8 cellular contexts compared by ENCODE assay signal in the genomic region with DNA sequence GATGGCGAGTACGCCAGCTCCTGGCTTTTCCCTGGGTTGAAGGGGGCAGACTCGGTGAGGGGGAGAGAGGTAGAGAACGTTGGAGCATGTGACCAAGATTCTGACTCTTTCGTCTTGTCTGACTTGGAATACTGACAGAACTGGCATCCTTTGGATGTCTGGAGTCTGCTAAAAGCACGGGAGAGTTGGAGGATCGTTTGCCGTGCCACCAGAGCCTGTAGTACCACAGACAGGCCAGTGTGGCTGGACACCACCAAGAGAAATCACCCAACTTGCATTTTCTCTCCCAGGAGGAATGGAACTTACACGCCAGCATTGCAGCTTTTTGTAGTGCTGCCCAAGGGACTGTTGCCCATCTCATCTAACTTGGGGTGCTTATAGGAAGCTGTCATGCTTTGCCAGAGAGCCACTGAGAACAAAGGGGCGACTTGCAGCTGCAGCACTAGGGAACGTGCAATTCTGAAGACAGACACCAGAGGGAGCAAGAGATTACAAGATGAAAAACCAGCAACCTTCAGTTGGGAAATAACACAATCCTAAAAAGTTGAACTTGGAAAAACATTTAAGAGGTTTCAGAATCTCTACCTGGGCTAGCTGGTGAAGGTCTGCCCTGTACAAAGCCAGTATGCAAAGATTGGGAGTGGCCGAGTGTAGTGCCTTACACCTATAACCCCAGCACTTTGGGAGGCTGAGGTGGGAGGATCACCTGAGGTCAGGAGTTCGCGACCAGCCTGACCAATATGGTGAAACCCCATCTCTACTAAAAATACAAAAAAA. TPM values are rescaled to one million over a fixed set of nuclear protein-coding genes. Genes with fewer than 3 reads are reported as not detected.
DNase-seq lines count a peak whose midpoint lies in the region; ATAC-seq and TF ChIP-seq lines count a peak whose summit lies in the region.

No MANE protein-coding gene starts in this region.

- H3K79me2 ChIP-seq in mesendoderm (ENCODE audit: control insufficient read depth, insufficient read depth, low read length), result no peaks in the 10 kb centered on the region

- no peaks in the 10 kb centered on the region for H3K9me3 ChIP-seq in BE2C

- H3K56ac ChIP-seq in mesendoderm (ENCODE audit: low read length), result no peak overlapping the region

- DNase-seq in BE2C (peak; percentile 54), H7 (peak; percentile 80), NCI-H748 (lab: John Stamatoyannopoulos, UW; ENCODE audit: unreplicated experiment) (peak; percentile 61), mesendoderm (peak; percentile 77)
- peak; percentile 47 to 57 for DNase-seq in activated CD4-positive, alpha-beta T cell treated with anti-CD3 and anti-CD28 coated beads, Interleukin-2, amount 50 U/mL, for 48 hours
- DNase-seq in effector CD4-positive, alpha-beta T cell, result peak; percentile 61
- peak; percentile 65 to 85 for DNase-seq in stimulated activated effector memory CD8-positive, alpha-beta T cell treated with anti-CD3 and anti-CD28 coated beads, Interleukin-12 subunit alpha, Interleukin-12 subunit beta, amount 100 ng/mL, for 72 hours (ENCODE audit: low spot score in 2 of 2)

- no peak overlapping the region for H3K4me2 ChIP-seq in mesendoderm (ENCODE audit: low read length)

- H3K36me3 Mint-ChIP-seq in stimulated activated effector memory CD8-positive, alpha-beta T cell treated with anti-CD3 and anti-CD28 coated beads, Interleukin-12 subunit alpha, Interleukin-12 subunit beta, amount 100 ng/mL, for 72 hours, result peaks cover 56% of the 10 kb centered on the region

- H3K4me1 ChIP-seq in BE2C, result no peaks in the 10 kb centered on the region
- no peaks in the 10 kb centered on the region for H3K4me1 ChIP-seq in mesendoderm (ENCODE audit: control insufficient read depth, low read depth, low read length)

- H3K4me1 Mint-ChIP-seq in stimulated activated effector memory CD8-positive, alpha-beta T cell treated with anti-CD3 and anti-CD28 coated beads, Interleukin-12 subunit alpha, Interleukin-12 subunit beta, amount 100 ng/mL, for 72 hours, result peaks cover 2% of the 10 kb centered on the region

- H2BK15ac ChIP-seq in mesendoderm (replicated peaks; ENCODE audit: low read depth), result no peak overlapping the region

- H3K27ac Mint-ChIP-seq in stimulated activated effector memory CD8-positive, alpha-beta T cell treated with anti-CD3 and anti-CD28 coated beads, Interleukin-12 subunit alpha, Interleukin-12 subunit beta, amount 100 ng/mL, for 72 hours, result no peak overlapping the region

- no peak overlapping the region for H3K4me3 Mint-ChIP-seq in stimulated activated effector memory CD8-positive, alpha-beta T cell treated with anti-CD3 and anti-CD28 coated beads, Interleukin-12 subunit alpha, Interleukin-12 subunit beta, amount 100 ng/mL, for 72 hours

- no peaks in the 10 kb centered on the region for H3K27me3 ChIP-seq in BE2C
- H3K27me3 ChIP-seq in H7 (ENCODE audit: control insufficient read depth, insufficient read depth, low read length), result no peaks in the 10 kb centered on the region
- H3K27me3 ChIP-seq in mesendoderm (ENCODE audit: insufficient read depth, low read length, poor library complexity), result no peaks in the 10 kb centered on the region

- no peak overlapping the region for H3K4ac ChIP-seq in mesendoderm (ENCODE audit: low read depth, low read length)

- H3K9me3 Mint-ChIP-seq in stimulated activated effector memory CD8-positive, alpha-beta T cell treated with anti-CD3 and anti-CD28 coated beads, Interleukin-12 subunit alpha, Interleukin-12 subunit beta, amount 100 ng/mL, for 72 hours, result no peaks in the 10 kb centered on the region

- no peak overlapping the region for H2AK5ac ChIP-seq in mesendoderm (ENCODE audit: low read length)

- no peak overlapping the region for H4K8ac ChIP-seq in mesendoderm (ENCODE audit: low read depth, low read length)

- WGBS in mesendoderm (ENCODE audit: extremely low coverage, insufficient coverage, low lambda C conversion rate), result no CpG with 5 or more reads among the region's 14 CpGs

- no peak overlapping the region for H2BK120ac ChIP-seq in mesendoderm (ENCODE audit: low read depth, low read length)

- peak; percentile 44 for ATAC-seq in stimulated activated effector memory CD8-positive, alpha-beta T cell treated with anti-CD3 and anti-CD28 coated beads, Interleukin-12 subunit alpha, Interleukin-12 subunit beta, amount 100 ng/mL, for 72 hours
- ATAC-seq in GM21390 (IDR thresholded peaks at IDR 0.05; ENCODE audit: unreplicated experiment), result no peak

- H4K5ac ChIP-seq in mesendoderm (ENCODE audit: low read length), result no peak overlapping the region

- no peaks in the 10 kb centered on the region for H3K79me1 ChIP-seq in mesendoderm (ENCODE audit: low read length)

- H3K23ac ChIP-seq in mesendoderm (ENCODE audit: low read length), result no peak overlapping the region

- H3K36me3 ChIP-seq in BE2C, result no peaks in the 10 kb centered on the region
- H3K36me3 ChIP-seq in H7 (replicated peaks; ENCODE audit: control insufficient read depth, insufficient read depth, low read length), result peaks cover 4% of the 10 kb centered on the region
- peaks cover 3% of the 10 kb centered on the region for H3K36me3 ChIP-seq in mesendoderm (ENCODE audit: control insufficient read depth, insufficient read depth, low read length)

- TF ChIP-seq CTCF in BE2C (IDR thresholded peaks at IDR 0.05; ENCODE audit: low read depth, low read length), result peak; percentile 72

- H2BK5ac ChIP-seq in mesendoderm (ENCODE audit: low read length), result no peak overlapping the region

- H3K18ac ChIP-seq in mesendoderm (ENCODE audit: low read length), result no peak overlapping the region

- no peak overlapping the region for H3K27ac ChIP-seq in mesendoderm (ENCODE audit: low read depth, low read length)

- H3K4me3 ChIP-seq in BE2C (ENCODE audit: low read depth, low read length), result no peak overlapping the region
- no peak overlapping the region for H3K4me3 ChIP-seq in H7 (ENCODE audit: insufficient read depth, low read depth, low read length)
- H3K4me3 ChIP-seq in mesendoderm (ENCODE audit: low read length), result no peak overlapping the region

- no peak overlapping the region for H3K9ac ChIP-seq in mesendoderm (ENCODE audit: low read length)

RNA-seq across cellular contexts. Expression of gene PSMG2, which starts 24.1 kb away (rescaled TPM):
- 23.4 TPM for polyA plus RNA-seq in BE2C (2012; ENCODE audit: insufficient read depth, insufficient read length, low read depth)
- total RNA-seq in H7 (2014; rRNA removed; shearing (Covaris generic)), result 91.7 and 113 TPM in 2 replicates
- polyA plus RNA-seq in mesendoderm (2013, experiment 1 of 2), result 79.6 TPM
- polyA plus RNA-seq in mesendoderm (2013, experiment 2 of 2), result 77.1 TPM

RNA-seq across cellular contexts. Expression of gene CEP76, which starts 24.4 kb away (rescaled TPM):
- polyA plus RNA-seq in BE2C (2012; ENCODE audit: insufficient read depth, insufficient read length, low read depth), result 5.0 TPM
- 17.2 and 20.5 TPM in 2 replicates for total RNA-seq in H7 (2014; rRNA removed; shearing (Covaris generic))
- 11.6 TPM for polyA plus RNA-seq in mesendoderm (2013, experiment 1 of 2)
- 11.7 TPM for polyA plus RNA-seq in mesendoderm (2013, experiment 2 of 2)
